ENCODE assay signal across 8 cellular contexts in genomic region chr6:159969921-159970320, GRCh38. TPM values are rescaled to one million over a fixed set of nuclear protein-coding genes. Genes with fewer than 3 reads are reported as not detected.
DNase-seq lines count a peak whose midpoint lies in the region; ATAC-seq, FAIRE-seq and TF ChIP-seq lines count a peak whose summit lies in the region.

No MANE protein-coding gene starts in this region.

- no peak for TF ChIP-seq POLR2A in A549 (IDR thresholded peaks at IDR 0.05; ENCODE audit: low read length)

- peak overlapping the region; percentile 86 for H3K4me2 ChIP-seq in A549

- no peak for TF ChIP-seq EP300 in A549 (IDR thresholded peaks at IDR 0.05)

- peaks cover 25% of the 10 kb centered on the region for H3K4me1 ChIP-seq in A549
- peaks cover 43% of the 10 kb centered on the region for H3K4me1 ChIP-seq in adipocyte (ENCODE audit: control insufficient read depth, insufficient read depth, low read length)

- POLR2A ChIA-PET in A549 (lab: Yijun Ruan, JAX), result no interaction called here

- DNase-seq in A549 (ENCODE audit: low read depth in 1 of 2, low spot score in 1 of 2) (peak; percentile 58 to 64), GF-D8 (lab: John Stamatoyannopoulos, UW) (peak; percentile 20), NCI-H524 (lab: John Stamatoyannopoulos, UW) (peak; percentile 59 to 60), adipocyte (ENCODE audit: low read depth) (peak; percentile 84), left cardiac atrium (no peak), pons (ENCODE audit: low spot score) (peak; percentile 77), NCI-H2081 treated with DMSO at 0.1 percent for 48 hours (lab: John Stamatoyannopoulos, UW) (no peak)

- H3K27me3 ChIP-seq in adipocyte (replicated peaks; ENCODE audit: control insufficient read depth, insufficient read depth, low read length), result no peaks in the 10 kb centered on the region

- no peaks in the 10 kb centered on the region for H3K36me3 ChIP-seq in adipocyte (ENCODE audit: control insufficient read depth, insufficient read depth, low read length, severe bottlenecking)

- H3K4me3 ChIP-seq in A549, result peak overlapping the region; percentile 71
- peak overlapping the region; percentile 88 for H3K4me3 ChIP-seq in adipocyte (ENCODE audit: low read length)

- ATAC-seq in A549, result peak in 1 of 2 experiments; percentile 68; a peak in 3 of 6 replicates
- ATAC-seq in HG02943 (IDR thresholded peaks at IDR 0.05; ENCODE audit: low read depth, unreplicated experiment), result peak; percentile 39
- ATAC-seq in left cardiac atrium, result peak; percentile 40 to 53

- TF ChIP-seq RAD21 in A549 (conservative IDR thresholded peaks at IDR 0.05 in 1 of 2, IDR thresholded peaks at IDR 0.05 in 1 of 2), result no peak

- CTCF ChIA-PET in A549 (lab: Yijun Ruan, JAX), result no interaction called here

- TF ChIP-seq CTCF in A549 (IDR thresholded peaks at IDR 0.05), result no peak

- 36% methylated on average over 6 of the region's 8 CpGs for WGBS in A549 (ENCODE audit: missing lambda C conversion rate)

- H3K27ac ChIP-seq in A549, result peak overlapping the region; percentile 91 to 98

- intact Hi-C loops in left cardiac atrium (cut with DNase I), result loop anchor here (5.0 to 10.0 kb wide), 3 partner anchors 62 to 75 kb away; no protein-coding TSS in a partner anchor

- H3K9ac ChIP-seq in adipocyte (ENCODE audit: low read length), result peak overlapping the region; percentile 90

- H3K9me3 ChIP-seq in A549, result no peaks in the 10 kb centered on the region
- no peaks in the 10 kb centered on the region for H3K9me3 ChIP-seq in adipocyte (ENCODE audit: control insufficient read depth, low read length)

- FAIRE-seq in A549 (lab: Jason Lieb, UNC), result no peak

TF ChIP-seq in A549, 52 proteins besides CTCF, POLR2A, EP300 and RAD21:
- no peak for TF ChIP-seq CBX2 (IDR thresholded peaks at IDR 0.05; ENCODE audit: borderline replicate concordance, low read depth)
- no peak for TF ChIP-seq ATOH8 (CRISPR knock-in tag; IDR thresholded peaks at IDR 0.05; ENCODE audit: low read depth)
- no peak for TF ChIP-seq RCOR1 (IDR thresholded peaks at IDR 0.05; ENCODE audit: low read depth, low read length)
- TF ChIP-seq MAFK (IDR thresholded peaks at IDR 0.05; ENCODE audit: partially characterized antibody), result no peak
- TF ChIP-seq ELK1 (IDR thresholded peaks at IDR 0.05; ENCODE audit: low read depth, low read length), result no peak
TF ChIP-seq in A549: peak in this region for 0.

RNA-seq across cellular contexts. Expression of gene IGF2R, which starts 1.0 kb away (rescaled TPM):
- 17.6 and 25.6 TPM in 2 replicates for polyA plus RNA-seq in A549 (2011; rRNA removed)
- polyA plus RNA-seq in A549 (2012; cell fraction: cytosol; rRNA removed), result 7.9 and 9.3 TPM in 2 replicates
- 23.2 and 26.5 TPM in 2 replicates for polyA plus RNA-seq in A549 (2012; cell fraction: nucleus; rRNA removed)
- polyA plus RNA-seq in A549 (2017; fragmentation: RNase III; extraction: RNeasy Plus Mini Kit Qiagen cat#74134 plus additional on column Dnase treatment), result 22.6 to 24.9 TPM (median 24.3 TPM) in 3 replicates
- polyA minus RNA-seq in A549 (2011; rRNA and poly(A)+ RNA removed), result 60.7 and 108 TPM in 2 replicates
- total RNA-seq in left cardiac atrium, result 10 to 100 TPM; 50.1 to 56.2 TPM

Comparison
In these comparisons a context has a peak if more than half of its experiments do, and no peak if none do; other contexts are left out.
1. DNase-seq: peak in A549 (2 of 2), GF-D8 (single experiment), NCI-H524 (2 of 2), adipocyte (single experiment) and pons (single experiment); none in left cardiac atrium (single experiment) and NCI-H2081 treated with DMSO at 0.1 percent for 48 hours (single experiment).